ENCODE assay signal across 10 cellular contexts in genomic region chr22:36324414-36324813, GRCh38.
DNase-seq lines count a peak whose midpoint lies in the region; ATAC-seq and TF ChIP-seq lines count a peak whose summit lies in the region.
"Had no signal": no experiment of that assay in that cellular context is flagged by ENCODE, and none has a peak within 500 bp of the region (broad histone marks: within the 10 kb centered on the region; RNA-seq: fewer than 3 reads in every experiment).

No MANE protein-coding gene starts in this region.

- H3K9me3 ChIP-seq in Peyer's patch: no peaks in the 10 kb centered on the region
- H3K9me3 ChIP-seq in lower lobe of right lung: no peaks in the 10 kb centered on the region
- H3K9me3 ChIP-seq in subcutaneous abdominal adipose tissue (ENCODE audit: control insufficient read depth in 5 of 5, low read length in 5 of 5): no peaks in the 10 kb centered on the region
- H3K9me3 ChIP-seq in OCI-LY7 (ENCODE audit: low read length): no peaks in the 10 kb centered on the region
- H3K9me3 ChIP-seq in MM.1S (replicated peaks; ENCODE audit: insufficient read depth, low read length): no peaks in the 10 kb centered on the region

- H2AFZ ChIP-seq in OCI-LY7 (ENCODE audit: low read length) (no peak overlapping the region), MM.1S (ENCODE audit: low read length) (no peak overlapping the region)

- no peaks in the 10 kb centered on the region for H3K27me3 ChIP-seq in Peyer's patch
- H3K27me3 ChIP-seq in lower lobe of right lung (ENCODE audit: low read depth): no peaks in the 10 kb centered on the region
- H3K27me3 ChIP-seq in subcutaneous abdominal adipose tissue (ENCODE audit: control insufficient read depth in 5 of 5, insufficient read depth in 4 of 5, low read length in 5 of 5): no peaks in the 10 kb centered on the region
- H3K27me3 ChIP-seq in MM.1S (replicated peaks; ENCODE audit: insufficient read depth, low read length): no peaks in the 10 kb centered on the region

- H3K4me2 ChIP-seq in OCI-LY7 (ENCODE audit: low read length) (no peak overlapping the region), MM.1S (ENCODE audit: low read depth, low read length) (no peak overlapping the region)

- peak overlapping the region; percentile 71 to 91 (median 86) for H3K27ac ChIP-seq in Peyer's patch
- H3K27ac ChIP-seq in lower lobe of right lung: peak overlapping the region; percentile 90
- peak overlapping the region; percentile 87 for H3K27ac ChIP-seq in subcutaneous abdominal adipose tissue (ENCODE audit: low read depth, low read length)
- no peak overlapping the region for H3K27ac ChIP-seq in OCI-LY7 (ENCODE audit: low read depth, low read length, poor library complexity, severe bottlenecking)
- H3K27ac ChIP-seq in MM.1S (ENCODE audit: low read length): no peak overlapping the region

- H3K9ac ChIP-seq in subcutaneous abdominal adipose tissue (ENCODE audit: low read length in 5 of 5) (peak overlapping the region in 2 of 5 donors; percentile 44), MM.1S (ENCODE audit: low read length) (no peak overlapping the region)

- POLR2A ChIA-PET in OCI-LY7 (lab: Charles Lee): no interaction called here

- no peaks in the 10 kb centered on the region for H4K20me1 ChIP-seq in OCI-LY7 (ENCODE audit: insufficient read depth, low read length)
- H4K20me1 ChIP-seq in MM.1S (ENCODE audit: insufficient read depth, low read length): no peaks in the 10 kb centered on the region

- no TSS peak for BruUV-seq in OCI-LY7 (replicated peaks; lab: Mats Ljungman, UMichigan)

- CTCF ChIA-PET in OCI-LY7 (lab: Charles Lee; ENCODE audit: unreplicated experiment): interaction anchor here (0.6 kb wide), 1 partner anchor 47 kb away, joined by 4 read pairs; no protein-coding TSS in a partner anchor

- no peaks in the 10 kb centered on the region for H3K9me2 ChIP-seq in OCI-LY7 (ENCODE audit: insufficient read depth, low read length)
- H3K9me2 ChIP-seq in MM.1S (replicated peaks; ENCODE audit: insufficient read depth, low read length): no peaks in the 10 kb centered on the region

- ATAC-seq in lower lobe of right lung (no peak), GM18858 (IDR thresholded peaks at IDR 0.05; ENCODE audit: unreplicated experiment) (no peak)

- DNase-seq in Peyer's patch (no peak), cardiac fibroblast (ENCODE audit: low read depth in 2 of 2) (peak; percentile 14 to 33), lower lobe of right lung (no peak), COLO668 (lab: John Stamatoyannopoulos, UW; ENCODE audit: unreplicated experiment) (no peak), OCI-LY7 (ENCODE audit: low spot score) (no peak), MM.1S (no peak)
- DNase-seq: activated CD4-positive, alpha-beta T cell treated with anti-CD3 and anti-CD28 coated beads, Interleukin-2, amount 50 U/mL, for 48 hours; effector memory CD4-positive, alpha-beta T cell had no signal

- H3K4me3 ChIP-seq in Peyer's patch (no peak overlapping the region), cardiac fibroblast (replicated peaks in 1 of 2; ENCODE audit: low read depth in 2 of 2, low read length in 2 of 2) (no peak overlapping the region), lower lobe of right lung (no peak overlapping the region), subcutaneous abdominal adipose tissue (ENCODE audit: low read depth in 1 of 5, low read length in 5 of 5) (no peak overlapping the region), OCI-LY7 (ENCODE audit: low read depth, low read length, poor library complexity, severe bottlenecking) (no peak overlapping the region), MM.1S (ENCODE audit: low read length) (no peak overlapping the region)

- peaks cover 6% of the 10 kb centered on the region; the same call in 1 of the 2 replicates for H3K79me2 ChIP-seq in OCI-LY7 (ENCODE audit: insufficient read depth, low read depth, low read length)
- H3K79me2 ChIP-seq in MM.1S (ENCODE audit: low read length): peaks cover 97% of the 10 kb centered on the region

- 0 out of 2 replicates have a peak, but pooled peaks cover under 1% of the 10 kb centered on the region for H3F3A ChIP-seq in MM.1S (ENCODE audit: insufficient read depth, low read length)

- peak in 1 of 6 experiments; percentile 4 for TF ChIP-seq CTCF in Peyer's patch (IDR thresholded peaks at IDR 0.05)
- TF ChIP-seq CTCF in cardiac fibroblast (IDR thresholded peaks at IDR 0.05; ENCODE audit: low read depth, low read length): no peak
- no peak for TF ChIP-seq CTCF in lower lobe of right lung (IDR thresholded peaks at IDR 0.05)
- TF ChIP-seq CTCF in OCI-LY7 (conservative IDR thresholded peaks at IDR 0.05; ENCODE audit: low read length): no peak
- TF ChIP-seq CTCF in MM.1S (IDR thresholded peaks at IDR 0.05; ENCODE audit: low read length): no peak

- TF ChIP-seq POLR2A in Peyer's patch (IDR thresholded peaks at IDR 0.05): no peak

- intact Hi-C loops in lower lobe of right lung (cut with DNase I) (no loop called here), OCI-LY7 (cut with micrococcal nuclease; ENCODE audit: unreplicated experiment) (no loop called here)

- H3K36me3 ChIP-seq in Peyer's patch: peaks cover 0 to 90% (median 2%) of the 10 kb centered on the region in 3 donors
- peaks cover 94% of the 10 kb centered on the region for H3K36me3 ChIP-seq in lower lobe of right lung
- H3K36me3 ChIP-seq in subcutaneous abdominal adipose tissue (ENCODE audit: control insufficient read depth in 5 of 5, insufficient read depth in 5 of 5, low read length in 5 of 5): peaks cover 0 to 89% (median 87%) of the 10 kb centered on the region in 5 donors
- peaks cover 97% of the 10 kb centered on the region for H3K36me3 ChIP-seq in OCI-LY7 (ENCODE audit: insufficient read depth, low read length)
- peaks cover 51% of the 10 kb centered on the region for H3K36me3 ChIP-seq in MM.1S (replicated peaks; ENCODE audit: insufficient read depth, low read length)

- peaks cover 7 to 63% (median 22%) of the 10 kb centered on the region in 4 donors for H3K4me1 ChIP-seq in Peyer's patch
- H3K4me1 ChIP-seq in lower lobe of right lung: peaks cover 89% of the 10 kb centered on the region
- H3K4me1 ChIP-seq in subcutaneous abdominal adipose tissue (ENCODE audit: control insufficient read depth in 5 of 5, insufficient read depth in 5 of 5, low read length in 5 of 5): peaks cover 10 to 97% (median 57%) of the 10 kb centered on the region in 5 donors
- peaks cover 10% of the 10 kb centered on the region for H3K4me1 ChIP-seq in OCI-LY7 (ENCODE audit: insufficient read depth, low read length, poor library complexity, severe bottlenecking)
- peaks cover 1% of the 10 kb centered on the region; the same call in 1 of the 2 replicates for H3K4me1 ChIP-seq in MM.1S (ENCODE audit: low read length)

Comparison
In these comparisons a context has a peak if more than half of its experiments do, and no peak if none do; other contexts are left out.
1. DNase-seq: peak in cardiac fibroblast (2 of 2); none in Peyer's patch (0 of 3), lower lobe of right lung (single experiment), COLO668 (single experiment), OCI-LY7 (single experiment) and MM.1S (single experiment).
2. H3K27ac ChIP-seq: peak in Peyer's patch (4 of 4), lower lobe of right lung (single experiment) and subcutaneous abdominal adipose tissue (single experiment); none in OCI-LY7 (single experiment) and MM.1S (single experiment).